ENCODE assay signal across 24 cellular contexts in the genomic region with DNA sequence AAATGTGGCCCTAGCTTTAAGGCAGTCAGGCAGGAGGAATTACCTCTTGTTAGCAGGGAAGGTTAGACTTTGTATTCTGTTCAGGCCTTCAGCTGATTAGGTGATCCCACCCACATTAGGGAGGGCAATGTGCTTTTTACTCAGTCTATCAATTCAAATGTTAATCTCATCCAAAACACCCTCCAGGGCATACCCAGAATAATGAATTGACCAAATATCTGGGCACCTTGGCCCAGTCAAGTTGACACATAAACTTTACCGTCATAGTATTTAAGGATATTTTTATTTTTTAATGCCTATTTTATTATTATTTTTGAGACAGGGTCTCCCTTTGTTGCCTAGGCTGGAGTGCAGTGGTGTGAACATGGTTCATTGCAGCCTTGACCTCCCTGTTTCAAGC.
"Had no signal": no experiment of that assay in that cellular context is flagged by ENCODE, and none has a peak within 500 bp of the region (broad histone marks: within the 10 kb centered on the region; RNA-seq: fewer than 3 reads in every experiment).

No MANE protein-coding gene starts in this region.

- H3K4me3 ChIP-seq: K562 had no signal

- H3K36me3 Mint-ChIP-seq: T-cell had no signal

- H3K9me3 ChIP-seq: SK-N-SH had no signal

- H3K4me1 Mint-ChIP-seq: T-cell had no signal

- ATAC-seq: K562, Panc1, T-cell had no signal

- DNase-seq: Kasumi-1, NCI-H1092, NCI-H1105 treated with DMSO at 0.1 percent for 48 hours, NCI-H1417 treated with DMSO at 0.1 percent for 48 hours, NCI-H146, NCI-H1694 treated with DMSO at 0.1 percent for 48 hours, NCI-H1930, NCI-H2081, NCI-H2107, NCI-H226, NCI-H446, NCI-H510A, NCI-H524 treated with DMSO at 0.1 percent for 48 hours, NCI-H69, NCI-H774, SHP77, SK-N-SH, SW 1271, T-cell had no signal

- H3K27ac Mint-ChIP-seq: IgD-negative memory B cell, T-cell had no signal

- H3K9ac ChIP-seq: KMS-11, SK-N-SH had no signal

- H3K4me2 ChIP-seq: KMS-11, SK-N-SH had no signal

- H3K4me3 Mint-ChIP-seq: IgD-negative memory B cell, T-cell had no signal

- FAIRE-seq: K562 had no signal

- H3K27ac ChIP-seq: KMS-11, RWPE1 had no signal
